Comparison of ENCODE assay signal across 21 cellular contexts in the genomic region with DNA sequence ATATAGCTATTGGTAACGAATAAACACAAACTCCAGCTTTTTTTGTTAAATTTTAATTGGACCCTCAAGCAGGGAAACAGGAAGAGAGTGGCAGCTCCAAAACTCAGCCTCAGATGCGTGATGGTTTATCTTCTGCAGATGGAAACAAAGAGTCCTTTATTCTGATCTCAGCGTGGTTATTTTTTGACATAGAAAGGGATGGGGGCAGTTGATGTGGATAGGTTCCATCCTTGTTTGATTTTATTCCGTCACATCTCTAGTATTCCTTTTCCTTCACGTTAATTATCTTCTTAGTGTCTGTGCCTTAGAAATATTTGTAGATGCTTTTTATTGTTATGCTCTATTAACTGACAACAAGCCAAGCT.
DNase-seq lines count a peak whose midpoint lies in the region; ATAC-seq, FAIRE-seq and TF ChIP-seq lines count a peak whose summit lies in the region.
"Had no signal": no experiment of that assay in that cellular context is flagged by ENCODE, and none has a peak within 500 bp of the region (broad histone marks: within the 10 kb centered on the region; RNA-seq: fewer than 3 reads in every experiment).

No MANE protein-coding gene starts in this region.

- no peak for TF ChIP-seq POLR2A in HepG2 (IDR thresholded peaks at IDR 0.05; ENCODE audit: insufficient read depth in 1 of 2, low read depth in 2 of 2, low read length in 2 of 2)
- TF ChIP-seq POLR2A in right lobe of liver (IDR thresholded peaks at IDR 0.05), result no peak
- TF ChIP-seq POLR2A in Peyer's patch (IDR thresholded peaks at IDR 0.05), result no peak

- intact Hi-C loops in HepG2 (cut with micrococcal nuclease; ENCODE audit: unreplicated experiment), result no loop called here
- intact Hi-C loops in right lobe of liver (cut with DNase I), result no loop called here

- no peak for TF ChIP-seq CTCF in HepG2 (CRISPR knock-in tag; IDR thresholded peaks at IDR 0.05)
- TF ChIP-seq CTCF in right lobe of liver (IDR thresholded peaks at IDR 0.05), result no peak
- TF ChIP-seq CTCF in Peyer's patch (IDR thresholded peaks at IDR 0.05), result no peak

- H3K9me3 ChIP-seq in HepG2 (ENCODE audit: low read length), result peaks cover 41% of the 10 kb centered on the region; the same call in 1 of the 2 replicates
- no peaks in the 10 kb centered on the region for H3K9me3 ChIP-seq in right lobe of liver
- no peaks in the 10 kb centered on the region for H3K9me3 ChIP-seq in Peyer's patch
- H3K9me3 ChIP-seq: BLaER1, MG63 had no signal

- no peaks in the 10 kb centered on the region for H3K36me3 ChIP-seq in HepG2 (replicated peaks in 1 of 2; ENCODE audit: control insufficient read depth in 1 of 2, insufficient read depth in 2 of 2, low read length in 2 of 2)
- H3K36me3 ChIP-seq in right lobe of liver, result no peaks in the 10 kb centered on the region
- no peaks in the 10 kb centered on the region for H3K36me3 ChIP-seq in Peyer's patch
- H3K36me3 ChIP-seq: BLaER1, MG63 had no signal

- no peaks in the 10 kb centered on the region for H3K36me3 Mint-ChIP-seq in stimulated activated naive B cell treated with anti-CD40 and anti-IgM and Interleukin-4, amounts not matched to agents 10 μg/mL and 1 μg/mL and 100 μg/mL, for 72 hours
- H3K36me3 Mint-ChIP-seq: CD4-positive, CD25-positive, alpha-beta regulatory T cell had no signal

- peaks cover 23% of the 10 kb centered on the region for H3K4me1 ChIP-seq in HepG2 (ENCODE audit: insufficient read depth, low read length)
- H3K4me1 ChIP-seq in right lobe of liver, result peaks cover 0 to 14% (median 2%) of the 10 kb centered on the region in 4 donors
- H3K4me1 ChIP-seq in Peyer's patch, result no peaks in the 10 kb centered on the region
- H3K4me1 ChIP-seq: BLaER1 had no signal

- no peak for FAIRE-seq in HepG2 (lab: Jason Lieb, UNC)
- FAIRE-seq: D721Med, GM19239, H54, K562 had no signal

- CTCF ChIA-PET in HepG2 (lab: Yijun Ruan, JAX; ENCODE audit: low intra/inter-chr PET ratio, low total read pairs), result no interaction called here

- DNase-seq in HepG2 (ENCODE audit: low spot score), result no peak
- no peak for DNase-seq in right lobe of liver
- DNase-seq in globus pallidus (ENCODE audit: low spot score), result peak; percentile 38
- DNase-seq in pons (ENCODE audit: low spot score), result peak; percentile 26
- no peak for DNase-seq in stimulated activated naive B cell treated with anti-CD40 and anti-IgM and Interleukin-4, amounts not matched to agents 10 μg/mL and 1 μg/mL and 100 μg/mL, for 72 hours
- no peak for DNase-seq in Peyer's patch
- no peak for DNase-seq in NCI-H1092 treated with DMSO at 0.1 percent for 48 hours (lab: John Stamatoyannopoulos, UW)
- DNase-seq: 8988T; CD4-positive, CD25-positive, alpha-beta regulatory T cell; MG63; NCI-H1417; NCI-H1694; NCI-H2029 treated with DMSO at 0.1 percent for 48 hours; NCI-H526 treated with DMSO at 0.1 percent for 48 hours had no signal

- in situ Hi-C loops in HepG2 (cut with HindIII; ENCODE audit: extremely low pct_ligation_motif_present, low pct_unique_long_range_greater_than_20kb), result no loop called here

- BruUV-seq in HepG2 (replicated peaks; lab: Mats Ljungman, UMichigan), result no TSS peak

- H3K4me1 Mint-ChIP-seq in stimulated activated naive B cell treated with anti-CD40 and anti-IgM and Interleukin-4, amounts not matched to agents 10 μg/mL and 1 μg/mL and 100 μg/mL, for 72 hours, result no peaks in the 10 kb centered on the region
- H3K4me1 Mint-ChIP-seq: CD4-positive, CD25-positive, alpha-beta regulatory T cell had no signal

- TF ChIP-seq EP300 in HepG2 (IDR thresholded peaks at IDR 0.05; ENCODE audit: low read depth in 2 of 2, low read length in 2 of 2) (no peak), HepG2 (CRISPR knock-in tag; IDR thresholded peaks at IDR 0.05; ENCODE audit: borderline replicate concordance) (no peak)

- H3K4me3 ChIP-seq in HepG2 (replicated peaks in 1 of 3; ENCODE audit: insufficient read depth in 1 of 3, low read depth in 2 of 3, low read length in 3 of 3) (no peak overlapping the region), right lobe of liver (no peak overlapping the region), Peyer's patch (no peak overlapping the region)
- H3K4me3 ChIP-seq: BLaER1, K562, MG63 had no signal

- H3K27me3 ChIP-seq in HepG2 (ENCODE audit: control insufficient read depth in 1 of 2, insufficient read depth in 2 of 2, low read length in 2 of 2) (no peaks in the 10 kb centered on the region), right lobe of liver (no peaks in the 10 kb centered on the region), Peyer's patch (no peaks in the 10 kb centered on the region)
- H3K27me3 ChIP-seq: BLaER1, MG63 had no signal

- H3K79me2 ChIP-seq in HepG2 (ENCODE audit: insufficient read depth, low read length), result no peaks in the 10 kb centered on the region

- no peak overlapping the region for H3K4me2 ChIP-seq in HepG2 (ENCODE audit: low read depth, low read length)
- H3K4me2 ChIP-seq: BLaER1 had no signal

- no peak for TF ChIP-seq RAD21 in HepG2 (CRISPR knock-in tag; IDR thresholded peaks at IDR 0.05)

- no peaks in the 10 kb centered on the region for H4K20me1 ChIP-seq in HepG2 (ENCODE audit: insufficient read depth, low read length)
- H4K20me1 ChIP-seq: BLaER1 had no signal

- H3K27ac Mint-ChIP-seq in stimulated activated naive B cell treated with anti-CD40 and anti-IgM and Interleukin-4, amounts not matched to agents 10 μg/mL and 1 μg/mL and 100 μg/mL, for 72 hours, result no peak overlapping the region
- H3K27ac Mint-ChIP-seq: CD4-positive, CD25-positive, alpha-beta regulatory T cell had no signal

- no peak overlapping the region for H3K9ac ChIP-seq in HepG2 (ENCODE audit: insufficient read depth, low read depth, low read length)
- H3K9ac ChIP-seq: BLaER1 had no signal

- H3K9me3 Mint-ChIP-seq in stimulated activated naive B cell treated with anti-CD40 and anti-IgM and Interleukin-4, amounts not matched to agents 10 μg/mL and 1 μg/mL and 100 μg/mL, for 72 hours, result peaks cover 0 to 1% of the 10 kb centered on the region in 2 donors

- H3K27me3 Mint-ChIP-seq in stimulated activated naive B cell treated with anti-CD40 and anti-IgM and Interleukin-4, amounts not matched to agents 10 μg/mL and 1 μg/mL and 100 μg/mL, for 72 hours, result no peaks in the 10 kb centered on the region
- H3K27me3 Mint-ChIP-seq: CD4-positive, CD25-positive, alpha-beta regulatory T cell had no signal

- no peak overlapping the region for H3K4me3 Mint-ChIP-seq in stimulated activated naive B cell treated with anti-CD40 and anti-IgM and Interleukin-4, amounts not matched to agents 10 μg/mL and 1 μg/mL and 100 μg/mL, for 72 hours
- H3K4me3 Mint-ChIP-seq: CD4-positive, CD25-positive, alpha-beta regulatory T cell had no signal

- H3K27ac ChIP-seq in HepG2 (ENCODE audit: extremely low read length, insufficient read depth, low read length) (peak overlapping the region; percentile 2), right lobe of liver (peak overlapping the region in 1 of 3 donors; percentile 26), Peyer's patch (no peak overlapping the region)
- H3K27ac ChIP-seq: BLaER1 had no signal

- POLR2A ChIA-PET in HepG2 (lab: Yijun Ruan, JAX), result no interaction called here

- 2% methylated on average over 5 of the region's 5 CpGs for WGBS in HepG2 (ENCODE audit: low lambda C conversion rate)
- WGBS in right lobe of liver (ENCODE audit: insufficient coverage, low coverage, low lambda C conversion rate, missing lambda C conversion rate), result 50% methylated on average over 5 of the region's 5 CpGs

- ATAC-seq in HepG2, result peak; percentile 45
- no peak for ATAC-seq in right lobe of liver
- no peak for ATAC-seq in stimulated activated naive B cell treated with anti-CD40 and anti-IgM and Interleukin-4, amounts not matched to agents 10 μg/mL and 1 μg/mL and 100 μg/mL, for 72 hours (replicated peaks)
- ATAC-seq in HG02642 (IDR thresholded peaks at IDR 0.05; ENCODE audit: poor library complexity, unreplicated experiment), result no peak
- ATAC-seq: K562, Panc1 had no signal

- no peak overlapping the region for H2AFZ ChIP-seq in HepG2 (ENCODE audit: low read length)

TF ChIP-seq in HepG2, 621 proteins besides CTCF, POLR2A, EP300 and RAD21 (continues in another document):
- TF ChIP-seq KMT2A (CRISPR knock-in tag; IDR thresholded peaks at IDR 0.05) (no peak), ZFP1 (CRISPR knock-in tag; IDR thresholded peaks at IDR 0.05) (no peak), HNRNPH1 (optimal IDR thresholded peaks at IDR 0.05; ENCODE audit: low read depth, low read length) (no peak), ZNF773 (CRISPR knock-in tag; IDR thresholded peaks at IDR 0.05; ENCODE audit: borderline replicate concordance) (no peak), EZH2 (conservative IDR thresholded peaks at IDR 0.05; ENCODE audit: low read depth, low read length) (no peak), CAMTA2 (CRISPR knock-in tag; IDR thresholded peaks at IDR 0.05; ENCODE audit: borderline replicate concordance) (no peak), SRSF9 (IDR thresholded peaks at IDR 0.05; ENCODE audit: borderline replicate concordance, insufficient read depth, low read depth, low read length, poor library complexity, severe bottlenecking) (no peak), JARID2 (CRISPR knock-in tag; IDR thresholded peaks at IDR 0.05; ENCODE audit: insufficient replicate concordance) (no peak)
- TF ChIP-seq, protein P1, sequence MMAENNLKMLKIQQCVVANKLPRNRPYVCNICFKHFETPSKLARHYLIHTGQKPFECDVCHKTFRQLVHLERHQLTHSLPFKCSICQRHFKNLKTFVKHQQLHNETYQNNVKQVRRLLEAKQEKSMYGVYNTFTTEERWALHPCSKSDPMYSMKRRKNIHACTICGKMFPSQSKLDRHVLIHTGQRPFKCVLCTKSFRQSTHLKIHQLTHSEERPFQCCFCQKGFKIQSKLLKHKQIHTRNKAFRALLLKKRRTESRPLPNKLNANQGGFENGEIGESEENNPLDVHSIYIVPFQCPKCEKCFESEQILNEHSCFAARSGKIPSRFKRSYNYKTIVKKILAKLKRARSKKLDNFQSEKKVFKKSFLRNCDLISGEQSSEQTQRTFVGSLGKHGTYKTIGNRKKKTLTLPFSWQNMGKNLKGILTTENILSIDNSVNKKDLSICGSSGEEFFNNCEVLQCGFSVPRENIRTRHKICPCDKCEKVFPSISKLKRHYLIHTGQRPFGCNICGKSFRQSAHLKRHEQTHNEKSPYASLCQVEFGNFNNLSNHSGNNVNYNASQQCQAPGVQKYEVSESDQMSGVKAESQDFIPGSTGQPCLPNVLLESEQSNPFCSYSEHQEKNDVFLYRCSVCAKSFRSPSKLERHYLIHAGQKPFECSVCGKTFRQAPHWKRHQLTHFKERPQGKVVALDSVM (CRISPR knock-in tag; IDR thresholded peaks at IDR 0.05), result no peak
- TF ChIP-seq, protein P2, sequence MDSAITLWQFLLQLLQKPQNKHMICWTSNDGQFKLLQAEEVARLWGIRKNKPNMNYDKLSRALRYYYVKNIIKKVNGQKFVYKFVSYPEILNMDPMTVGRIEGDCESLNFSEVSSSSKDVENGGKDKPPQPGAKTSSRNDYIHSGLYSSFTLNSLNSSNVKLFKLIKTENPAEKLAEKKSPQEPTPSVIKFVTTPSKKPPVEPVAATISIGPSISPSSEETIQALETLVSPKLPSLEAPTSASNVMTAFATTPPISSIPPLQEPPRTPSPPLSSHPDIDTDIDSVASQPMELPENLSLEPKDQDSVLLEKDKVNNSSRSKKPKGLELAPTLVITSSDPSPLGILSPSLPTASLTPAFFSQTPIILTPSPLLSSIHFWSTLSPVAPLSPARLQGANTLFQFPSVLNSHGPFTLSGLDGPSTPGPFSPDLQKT (CRISPR knock-in tag; IDR thresholded peaks at IDR 0.05; ENCODE audit: borderline replicate concordance), result no peak

Comparison
In these comparisons a context has a peak if more than half of its experiments do, and no peak if none do; other contexts are left out.
1. DNase-seq: peak in globus pallidus (single experiment) and pons (single experiment); none in HepG2 (single experiment), right lobe of liver (0 of 3), stimulated activated naive B cell treated with anti-CD40 and anti-IgM and Interleukin-4, amounts not matched to agents 10 μg/mL and 1 μg/mL and 100 μg/mL, for 72 hours (single experiment), Peyer's patch (0 of 3) and NCI-H1092 treated with DMSO at 0.1 percent for 48 hours (single experiment).